21 cellular contexts compared by ENCODE assay signal in genomic region chr3:9846931-9847488, GRCh38. TPM values are rescaled to one million over a fixed set of nuclear protein-coding genes. Genes with fewer than 3 reads are reported as not detected.
A peak's percentile ranks its signal among the peaks of the same experiment; 100 is the strongest.
DNase-seq lines count a peak whose midpoint lies in the region; ATAC-seq, FAIRE-seq and TF ChIP-seq lines count a peak whose summit lies in the region.
"Had no signal": no experiment of that assay in that cellular context is flagged by ENCODE, and none has a peak within 500 bp of the region (broad histone marks: within the 10 kb centered on the region; RNA-seq: fewer than 3 reads in every experiment).

No MANE protein-coding gene starts in this region.

- CTCF ChIA-PET in HepG2 (lab: Yijun Ruan, JAX; ENCODE audit: low intra/inter-chr PET ratio, low total read pairs) = no interaction called here

- no peak overlapping the region for H2BK5ac ChIP-seq in trophoblast cell (ENCODE audit: low read depth, low read length, poor library complexity)

- TF ChIP-seq RAD21 in HepG2 (CRISPR knock-in tag; IDR thresholded peaks at IDR 0.05) = no peak

- FAIRE-seq in HepG2 (lab: Jason Lieb, UNC) = no peak
- FAIRE-seq: GM12892 had no signal

- DNase-seq in HepG2 (ENCODE audit: low spot score) = no peak
- DNase-seq in trophoblast cell = no peak
- no peak for DNase-seq in NCI-H1436 treated with DMSO at 0.1 percent for 48 hours (lab: John Stamatoyannopoulos, UW)
- no peak for DNase-seq in HCEC 1CT
- DNase-seq: C1 segment of cervical spinal cord; Calu3; CD4-positive, alpha-beta memory T cell; COR-L47; DMS53; DMS79 treated with DMSO at 0.1 percent for 48 hours; GF-D8; GM23248; HFFc6 had no signal

- H4K12ac ChIP-seq in trophoblast cell (ENCODE audit: low read depth, low read length) = no peak overlapping the region

- peak overlapping the region; percentile 68 for H2AK5ac ChIP-seq in trophoblast cell (ENCODE audit: low read length)

- peaks cover 13% of the 10 kb centered on the region for H3K79me1 ChIP-seq in trophoblast cell (ENCODE audit: low read length)

- H3K27ac ChIP-seq in HepG2 (ENCODE audit: extremely low read length, insufficient read depth, low read length) = no peak overlapping the region
- H3K27ac ChIP-seq in trophoblast cell (ENCODE audit: low read depth, low read length) = no peak overlapping the region
- H3K27ac ChIP-seq: GM23248 had no signal

- H3K14ac ChIP-seq in trophoblast cell (ENCODE audit: low read length) = peak overlapping the region; percentile 24

- intact Hi-C loops in HepG2 (cut with micrococcal nuclease; ENCODE audit: unreplicated experiment) = no loop called here

- TF ChIP-seq EP300 in HepG2 (IDR thresholded peaks at IDR 0.05; ENCODE audit: low read depth in 2 of 2, low read length in 2 of 2) (no peak), HepG2 (CRISPR knock-in tag; IDR thresholded peaks at IDR 0.05; ENCODE audit: borderline replicate concordance) (no peak)

- H3K18ac ChIP-seq in trophoblast cell (ENCODE audit: low read length) = no peak overlapping the region

- H3K79me2 ChIP-seq in HepG2 (ENCODE audit: insufficient read depth, low read length) = no peaks in the 10 kb centered on the region
- H3K79me2 ChIP-seq in trophoblast cell (ENCODE audit: control insufficient read depth, insufficient read depth, low read length, poor library complexity) = peaks cover 7% of the 10 kb centered on the region

- no peak overlapping the region for H3K23ac ChIP-seq in trophoblast cell (ENCODE audit: low read length)

- WGBS in HepG2 (ENCODE audit: low lambda C conversion rate) = 100% methylated on average over 3 of the region's 6 CpGs
- no CpG with 5 or more reads among the region's 6 CpGs for WGBS in trophoblast cell (ENCODE audit: extremely low coverage, insufficient coverage, insufficient read length)

- H3K27me3 ChIP-seq in HepG2 (ENCODE audit: control insufficient read depth in 1 of 2, insufficient read depth in 2 of 2, low read length in 2 of 2) = peaks cover 0 to 5% of the 10 kb centered on the region in 2 experiments; a peak in 1 of 5 replicates
- no peaks in the 10 kb centered on the region for H3K27me3 ChIP-seq in trophoblast cell (ENCODE audit: insufficient read depth, low read length)

- no peak overlapping the region for H3K4me2 ChIP-seq in HepG2 (ENCODE audit: low read depth, low read length)
- no peak overlapping the region for H3K4me2 ChIP-seq in trophoblast cell (ENCODE audit: low read length)

- H2AFZ ChIP-seq in HepG2 (ENCODE audit: low read length) (no peak overlapping the region), trophoblast cell (ENCODE audit: insufficient read depth, low read length, poor library complexity) (no peak overlapping the region)
- H2AFZ ChIP-seq: GM23248 had no signal

- H3K36me3 ChIP-seq in HepG2 (replicated peaks in 1 of 2; ENCODE audit: control insufficient read depth in 1 of 2, insufficient read depth in 2 of 2, low read length in 2 of 2) (peaks cover 0 to 6% of the 10 kb centered on the region in 2 experiments; a peak in 3 of 5 replicates), trophoblast cell (ENCODE audit: control insufficient read depth in 1 of 2, insufficient read depth in 2 of 2, low read length in 2 of 2) (peaks cover 0 to 1% of the 10 kb centered on the region in 2 experiments)

- H4K8ac ChIP-seq in trophoblast cell (ENCODE audit: low read depth, low read length) = no peak overlapping the region

- no peak for TF ChIP-seq POLR2A in HepG2 (IDR thresholded peaks at IDR 0.05; ENCODE audit: insufficient read depth in 1 of 2, low read depth in 2 of 2, low read length in 2 of 2)

- H3K4ac ChIP-seq in trophoblast cell (ENCODE audit: low read depth, low read length) = no peak overlapping the region

- in situ Hi-C loops in HepG2 (cut with HindIII; ENCODE audit: extremely low pct_ligation_motif_present, low pct_unique_long_range_greater_than_20kb) = no loop called here

- POLR2A ChIA-PET in HepG2 (lab: Yijun Ruan, JAX) = interaction anchor here (1.5 to 1.7 kb wide), 2 partner anchors 17 to 86 kb away, joined by 3 to 4 read pairs; partner anchors contain the start of gene CRELD1

- peak overlapping the region; percentile 45 for H4K91ac ChIP-seq in trophoblast cell (ENCODE audit: low read depth, low read length)

- H3K9me3 ChIP-seq in HepG2 (ENCODE audit: low read length) (no peaks in the 10 kb centered on the region), trophoblast cell (ENCODE audit: insufficient read depth, low read depth, low read length) (no peaks in the 10 kb centered on the region)

- H4K20me1 ChIP-seq in HepG2 (ENCODE audit: insufficient read depth, low read length) = no peaks in the 10 kb centered on the region

- H2BK12ac ChIP-seq in trophoblast cell (ENCODE audit: low read length) = peak overlapping the region; percentile 32

- H3K4me1 ChIP-seq in HepG2 (ENCODE audit: insufficient read depth, low read length) = peaks cover 25% of the 10 kb centered on the region
- H3K4me1 ChIP-seq in trophoblast cell (ENCODE audit: control insufficient read depth in 1 of 2, insufficient read depth in 2 of 2, low read length in 2 of 2) = peaks cover 4 to 6% of the 10 kb centered on the region in 2 experiments

- no peak for TF ChIP-seq CTCF in HepG2 (CRISPR knock-in tag; IDR thresholded peaks at IDR 0.05)

- BruUV-seq in HepG2 (replicated peaks; lab: Mats Ljungman, UMichigan) = no TSS peak

- H2BK120ac ChIP-seq in trophoblast cell (ENCODE audit: insufficient read depth, low read length, poor library complexity) = peak overlapping the region; percentile 49

- H3K4me3 ChIP-seq in HepG2 (replicated peaks in 1 of 3; ENCODE audit: insufficient read depth in 1 of 3, low read depth in 2 of 3, low read length in 3 of 3) (no peak overlapping the region), trophoblast cell (ENCODE audit: low read depth, low read length) (no peak overlapping the region)
- H3K4me3 ChIP-seq: GM23248 had no signal

- no peak overlapping the region for H3K9ac ChIP-seq in HepG2 (ENCODE audit: insufficient read depth, low read depth, low read length)
- no peak overlapping the region for H3K9ac ChIP-seq in trophoblast cell (ENCODE audit: low read length)
- H3K9ac ChIP-seq: GM23248 had no signal

- ATAC-seq in HepG2 (no peak), GM21723 (IDR thresholded peaks at IDR 0.05; ENCODE audit: unreplicated experiment) (no peak)

RNA-seq across cellular contexts. Expression of gene RPUSD3, which starts 3.2 kb away (rescaled TPM):
- 30.3 and 32.1 TPM in 2 replicates for total RNA-seq in HepG2 (2016; rRNA removed; fragmentation: Illumina TruSeq; extraction: Trizol)
- total RNA-seq in HepG2 (2016; cell fraction: cytosol; rRNA removed; fragmentation: Illumina TruSeq; extraction: Trizol; ENCODE audit: low read depth) = 19.4 and 22.8 TPM in 2 replicates
- total RNA-seq in HepG2 (2016; cell fraction: insoluble cytoplasmic fraction; rRNA removed; fragmentation: Illumina TruSeq; extraction: Trizol) = 31.0 and 32.4 TPM in 2 replicates
- total RNA-seq in HepG2 (2016; cell fraction: membrane; rRNA removed; fragmentation: Illumina TruSeq; extraction: Trizol) = 23.0 and 24.2 TPM in 2 replicates
- total RNA-seq in HepG2 (2016; cell fraction: nucleus; rRNA removed; fragmentation: Illumina TruSeq; extraction: Trizol) = 15.6 and 16.2 TPM in 2 replicates
- polyA plus RNA-seq in HepG2 (2011; rRNA removed) = 48.7 and 55.5 TPM in 2 replicates
- 24.5 and 32.1 TPM in 2 replicates for polyA plus RNA-seq in HepG2 (2011; cell fraction: cytosol; rRNA removed)
- 33.9 and 36.3 TPM in 2 replicates for polyA plus RNA-seq in HepG2 (2011; cell fraction: nucleus; rRNA removed)
- polyA plus RNA-seq in HepG2 (2012) = 23.0 and 27.6 TPM in 2 replicates
- 12.3 and 13.4 TPM in 2 replicates for polyA plus RNA-seq in HepG2 (2016; cell fraction: cytosol; fragmentation: Illumina TruSeq; extraction: Trizol; ENCODE audit: low read depth)
- polyA plus RNA-seq in HepG2 (2016; cell fraction: insoluble cytoplasmic fraction; fragmentation: Illumina TruSeq; extraction: Trizol; ENCODE audit: low read depth) = 42.6 and 42.9 TPM in 2 replicates
- polyA plus RNA-seq in HepG2 (2016; cell fraction: membrane; fragmentation: Illumina TruSeq; extraction: Trizol; ENCODE audit: low read depth) = 17.8 TPM in 2 replicates
- 39.3 and 39.8 TPM in 2 replicates for polyA plus RNA-seq in HepG2 (2016; cell fraction: nucleus; fragmentation: Illumina TruSeq; extraction: Trizol; ENCODE audit: insufficient read depth, low read depth)
- 49.6 and 51.5 TPM in 2 replicates for polyA minus RNA-seq in HepG2 (2011; rRNA and poly(A)+ RNA removed; ENCODE audit: low replicate concordance)
- polyA minus RNA-seq in HepG2 (2011; cell fraction: cytosol; rRNA and poly(A)+ RNA removed) = 11.9 and 14.9 TPM in 2 replicates
- 5.7 and 11.1 TPM in 2 replicates for polyA minus RNA-seq in HepG2 (2011; cell fraction: nucleus; rRNA and poly(A)+ RNA removed)
- polyA plus RNA-seq in trophoblast cell (2013) = 40.2 and 42.5 TPM in 2 replicates

RNA-seq across cellular contexts. Expression of gene CIDEC, which starts 33.0 kb away (rescaled TPM):
- total RNA-seq in HepG2 (2016; rRNA removed; fragmentation: Illumina TruSeq; extraction: Trizol) = 2.5 and 2.8 TPM in 2 replicates
- total RNA-seq in HepG2 (2016; cell fraction: cytosol; rRNA removed; fragmentation: Illumina TruSeq; extraction: Trizol; ENCODE audit: low read depth) = 0.71 and 0.79 TPM in 2 replicates
- total RNA-seq in HepG2 (2016; cell fraction: insoluble cytoplasmic fraction; rRNA removed; fragmentation: Illumina TruSeq; extraction: Trizol) = 2.8 and 3.0 TPM in 2 replicates
- 1.1 TPM in 2 replicates for total RNA-seq in HepG2 (2016; cell fraction: membrane; rRNA removed; fragmentation: Illumina TruSeq; extraction: Trizol)
- 1.1 and 1.7 TPM in 2 replicates for total RNA-seq in HepG2 (2016; cell fraction: nucleus; rRNA removed; fragmentation: Illumina TruSeq; extraction: Trizol)
- polyA plus RNA-seq in HepG2 (2011; rRNA removed) = 10.4 and 19.6 TPM in 2 replicates
- polyA plus RNA-seq in HepG2 (2011; cell fraction: cytosol; rRNA removed) = 11.0 and 15.5 TPM in 2 replicates
- polyA plus RNA-seq in HepG2 (2011; cell fraction: nucleus; rRNA removed) = 4.8 and 7.9 TPM in 2 replicates
- polyA plus RNA-seq in HepG2 (2012) = 9.7 and 16.5 TPM in 2 replicates
- polyA plus RNA-seq in HepG2 (2016; cell fraction: cytosol; fragmentation: Illumina TruSeq; extraction: Trizol; ENCODE audit: low read depth) = 0.90 and 1.2 TPM in 2 replicates
- 4.1 and 5.5 TPM in 2 replicates for polyA plus RNA-seq in HepG2 (2016; cell fraction: insoluble cytoplasmic fraction; fragmentation: Illumina TruSeq; extraction: Trizol; ENCODE audit: low read depth)
- 1.00 and 1.2 TPM in 2 replicates for polyA plus RNA-seq in HepG2 (2016; cell fraction: membrane; fragmentation: Illumina TruSeq; extraction: Trizol; ENCODE audit: low read depth)
- 1.8 and 2.8 TPM in 2 replicates for polyA plus RNA-seq in HepG2 (2016; cell fraction: nucleus; fragmentation: Illumina TruSeq; extraction: Trizol; ENCODE audit: insufficient read depth, low read depth)
- 9.9 TPM in 1 of 2 replicates, not detected in the other for polyA minus RNA-seq in HepG2 (2011; rRNA and poly(A)+ RNA removed; ENCODE audit: low replicate concordance)
- 3.8 and 7.9 TPM in 2 replicates for polyA minus RNA-seq in HepG2 (2011; cell fraction: cytosol; rRNA and poly(A)+ RNA removed)
- 2.4 and 5.2 TPM in 2 replicates for polyA minus RNA-seq in HepG2 (2011; cell fraction: nucleus; rRNA and poly(A)+ RNA removed)
- 0.11 TPM in 2 replicates for polyA plus RNA-seq in trophoblast cell (2013)
- total RNA-seq: A172; A673; CD4-positive, alpha-beta memory T cell; Daoy; G401; GM23248; H4; H9; HFFc6 had no signal
- polyA plus RNA-seq: CD4-positive, alpha-beta memory T cell; GM23248 had no signal

RNA-seq across cellular contexts. Expression of gene TTLL3, which starts 36.9 kb away (rescaled TPM):
- total RNA-seq in HepG2 (2016; rRNA removed; fragmentation: Illumina TruSeq; extraction: Trizol) = 1.9 and 9.5 TPM in 2 replicates
- total RNA-seq in HepG2 (2016; cell fraction: cytosol; rRNA removed; fragmentation: Illumina TruSeq; extraction: Trizol; ENCODE audit: low read depth) = 2.5 and 4.8 TPM in 2 replicates
- 3.0 and 10.9 TPM in 2 replicates for total RNA-seq in HepG2 (2016; cell fraction: insoluble cytoplasmic fraction; rRNA removed; fragmentation: Illumina TruSeq; extraction: Trizol)
- total RNA-seq in HepG2 (2016; cell fraction: membrane; rRNA removed; fragmentation: Illumina TruSeq; extraction: Trizol) = 2.5 and 4.3 TPM in 2 replicates
- total RNA-seq in HepG2 (2016; cell fraction: nucleus; rRNA removed; fragmentation: Illumina TruSeq; extraction: Trizol) = 18.5 and 22.1 TPM in 2 replicates
- 51.2 and 59.3 TPM in 2 replicates for polyA plus RNA-seq in HepG2 (2011; rRNA removed)
- polyA plus RNA-seq in HepG2 (2011; cell fraction: cytosol; rRNA removed) = 10.0 and 13.7 TPM in 2 replicates
- 463 and 502 TPM in 2 replicates for polyA plus RNA-seq in HepG2 (2011; cell fraction: nucleus; rRNA removed)
- polyA plus RNA-seq in HepG2 (2012) = 30.3 and 36.9 TPM in 2 replicates
- 0.27 and 0.43 TPM in 2 replicates for polyA plus RNA-seq in HepG2 (2016; cell fraction: cytosol; fragmentation: Illumina TruSeq; extraction: Trizol; ENCODE audit: low read depth)
- polyA plus RNA-seq in HepG2 (2016; cell fraction: insoluble cytoplasmic fraction; fragmentation: Illumina TruSeq; extraction: Trizol; ENCODE audit: low read depth) = 2.5 and 2.6 TPM in 2 replicates
- polyA plus RNA-seq in HepG2 (2016; cell fraction: membrane; fragmentation: Illumina TruSeq; extraction: Trizol; ENCODE audit: low read depth) = 0.88 and 2.6 TPM in 2 replicates
- polyA plus RNA-seq in HepG2 (2016; cell fraction: nucleus; fragmentation: Illumina TruSeq; extraction: Trizol; ENCODE audit: insufficient read depth, low read depth) = 92.7 and 95.3 TPM in 2 replicates
- 42.0 and 56.1 TPM in 2 replicates for polyA minus RNA-seq in HepG2 (2011; rRNA and poly(A)+ RNA removed; ENCODE audit: low replicate concordance)
- polyA minus RNA-seq in HepG2 (2011; cell fraction: cytosol; rRNA and poly(A)+ RNA removed) = 3.3 and 3.7 TPM in 2 replicates
- polyA minus RNA-seq in HepG2 (2011; cell fraction: nucleus; rRNA and poly(A)+ RNA removed) = 83.4 and 89.9 TPM in 2 replicates
- polyA plus RNA-seq in trophoblast cell (2013) = 11.9 and 12.1 TPM in 2 replicates

RNA-seq across cellular contexts. Expression of gene JAGN1, which starts 43.4 kb away (rescaled TPM):
- 40.9 and 50.9 TPM in 2 replicates for total RNA-seq in HepG2 (2016; rRNA removed; fragmentation: Illumina TruSeq; extraction: Trizol)
- 30.5 and 31.6 TPM in 2 replicates for total RNA-seq in HepG2 (2016; cell fraction: cytosol; rRNA removed; fragmentation: Illumina TruSeq; extraction: Trizol; ENCODE audit: low read depth)
- total RNA-seq in HepG2 (2016; cell fraction: insoluble cytoplasmic fraction; rRNA removed; fragmentation: Illumina TruSeq; extraction: Trizol) = 39.2 and 48.3 TPM in 2 replicates
- total RNA-seq in HepG2 (2016; cell fraction: membrane; rRNA removed; fragmentation: Illumina TruSeq; extraction: Trizol) = 58.9 and 62.5 TPM in 2 replicates
- 26.1 and 35.8 TPM in 2 replicates for total RNA-seq in HepG2 (2016; cell fraction: nucleus; rRNA removed; fragmentation: Illumina TruSeq; extraction: Trizol)
- polyA plus RNA-seq in HepG2 (2011; rRNA removed) = 49.9 and 59.1 TPM in 2 replicates
- 62.8 and 77.2 TPM in 2 replicates for polyA plus RNA-seq in HepG2 (2011; cell fraction: cytosol; rRNA removed)
- polyA plus RNA-seq in HepG2 (2011; cell fraction: nucleus; rRNA removed) = 15.6 and 21.2 TPM in 2 replicates
- 51.5 and 51.6 TPM in 2 replicates for polyA plus RNA-seq in HepG2 (2012)
- polyA plus RNA-seq in HepG2 (2016; cell fraction: cytosol; fragmentation: Illumina TruSeq; extraction: Trizol; ENCODE audit: low read depth) = 34.8 and 36.6 TPM in 2 replicates
- polyA plus RNA-seq in HepG2 (2016; cell fraction: insoluble cytoplasmic fraction; fragmentation: Illumina TruSeq; extraction: Trizol; ENCODE audit: low read depth) = 49.7 and 50.5 TPM in 2 replicates
- polyA plus RNA-seq in HepG2 (2016; cell fraction: membrane; fragmentation: Illumina TruSeq; extraction: Trizol; ENCODE audit: low read depth) = 63.1 and 68.7 TPM in 2 replicates
- 55.7 and 65.1 TPM in 2 replicates for polyA plus RNA-seq in HepG2 (2016; cell fraction: nucleus; fragmentation: Illumina TruSeq; extraction: Trizol; ENCODE audit: insufficient read depth, low read depth)
- 106 and 114 TPM in 2 replicates for polyA minus RNA-seq in HepG2 (2011; rRNA and poly(A)+ RNA removed; ENCODE audit: low replicate concordance)
- polyA minus RNA-seq in HepG2 (2011; cell fraction: cytosol; rRNA and poly(A)+ RNA removed) = 28.1 and 40.9 TPM in 2 replicates
- 16.2 and 24.0 TPM in 2 replicates for polyA minus RNA-seq in HepG2 (2011; cell fraction: nucleus; rRNA and poly(A)+ RNA removed)
- polyA plus RNA-seq in trophoblast cell (2013) = 19.5 and 20.3 TPM in 2 replicates

RNA-seq across cellular contexts. Expression of gene ARPC4, which starts 54.1 kb away (rescaled TPM):
- 73.9 and 83.6 TPM in 2 replicates for total RNA-seq in HepG2 (2016; rRNA removed; fragmentation: Illumina TruSeq; extraction: Trizol)
- 33.6 and 36.2 TPM in 2 replicates for total RNA-seq in HepG2 (2016; cell fraction: cytosol; rRNA removed; fragmentation: Illumina TruSeq; extraction: Trizol; ENCODE audit: low read depth)
- 70.0 and 87.2 TPM in 2 replicates for total RNA-seq in HepG2 (2016; cell fraction: insoluble cytoplasmic fraction; rRNA removed; fragmentation: Illumina TruSeq; extraction: Trizol)
- total RNA-seq in HepG2 (2016; cell fraction: membrane; rRNA removed; fragmentation: Illumina TruSeq; extraction: Trizol) = 53.3 and 56.0 TPM in 2 replicates
- 59.7 and 66.4 TPM in 2 replicates for total RNA-seq in HepG2 (2016; cell fraction: nucleus; rRNA removed; fragmentation: Illumina TruSeq; extraction: Trizol)
- polyA plus RNA-seq in HepG2 (2011; rRNA removed) = 27.2 and 30.1 TPM in 2 replicates
- polyA plus RNA-seq in HepG2 (2011; cell fraction: cytosol; rRNA removed) = 38.6 and 40.7 TPM in 2 replicates
- polyA plus RNA-seq in HepG2 (2011; cell fraction: nucleus; rRNA removed) = 29.3 and 34.8 TPM in 2 replicates
- polyA plus RNA-seq in HepG2 (2012) = 27.0 and 41.3 TPM in 2 replicates
- 28.3 and 37.9 TPM in 2 replicates for polyA plus RNA-seq in HepG2 (2016; cell fraction: cytosol; fragmentation: Illumina TruSeq; extraction: Trizol; ENCODE audit: low read depth)
- 75.5 and 85.0 TPM in 2 replicates for polyA plus RNA-seq in HepG2 (2016; cell fraction: insoluble cytoplasmic fraction; fragmentation: Illumina TruSeq; extraction: Trizol; ENCODE audit: low read depth)
- polyA plus RNA-seq in HepG2 (2016; cell fraction: membrane; fragmentation: Illumina TruSeq; extraction: Trizol; ENCODE audit: low read depth) = 43.0 TPM in 2 replicates
- 75.8 and 91.3 TPM in 2 replicates for polyA plus RNA-seq in HepG2 (2016; cell fraction: nucleus; fragmentation: Illumina TruSeq; extraction: Trizol; ENCODE audit: insufficient read depth, low read depth)
- 36.5 and 108 TPM in 2 replicates for polyA minus RNA-seq in HepG2 (2011; rRNA and poly(A)+ RNA removed; ENCODE audit: low replicate concordance)
- 34.9 and 44.1 TPM in 2 replicates for polyA minus RNA-seq in HepG2 (2011; cell fraction: cytosol; rRNA and poly(A)+ RNA removed)
- 62.7 and 78.3 TPM in 2 replicates for polyA minus RNA-seq in HepG2 (2011; cell fraction: nucleus; rRNA and poly(A)+ RNA removed)
- polyA plus RNA-seq in trophoblast cell (2013) = 86.4 and 87.7 TPM in 2 replicates
